ENCODE assay signal across 2 cellular contexts in the genomic region with DNA sequence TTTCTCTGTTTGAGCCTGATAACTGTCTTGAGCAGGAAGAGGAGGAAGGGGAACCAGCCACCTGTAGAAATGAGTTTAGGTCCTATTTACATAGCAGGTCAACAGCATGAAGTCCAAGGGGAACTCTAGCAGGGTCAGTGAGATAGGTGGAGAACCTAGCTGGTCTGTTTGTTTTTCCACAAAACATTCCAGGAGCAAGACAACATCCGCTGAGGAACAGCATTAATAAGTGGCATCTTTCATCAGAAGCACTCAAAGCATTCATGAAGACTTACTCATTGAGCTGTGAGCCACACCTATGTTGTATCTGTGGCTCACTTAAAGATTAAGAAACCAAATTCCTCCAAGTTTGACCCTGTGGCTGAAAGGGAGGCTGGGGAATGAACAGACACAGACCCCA.
TF ChIP-seq lines count a peak whose summit lies in the region.

No MANE protein-coding gene starts in this region.

TF ChIP-seq in A549, 52 proteins besides CTCF, POLR2A, EP300 and RAD21 (continued from another document):
- TF ChIP-seq ATOH8 (CRISPR knock-in tag; IDR thresholded peaks at IDR 0.05; ENCODE audit: low read depth): no peak
- TF ChIP-seq TP53 (CRISPR knock-in tag; IDR thresholded peaks at IDR 0.05): no peak
- no peak for TF ChIP-seq SREBF2 (IDR thresholded peaks at IDR 0.05)
- TF ChIP-seq CEBPB (IDR thresholded peaks at IDR 0.05): peak; percentile 27 to 69; a peak in 2 of 4 replicates
- peak; percentile 52; the same call in 1 of the 2 replicates for TF ChIP-seq FOSL2 (IDR thresholded peaks at IDR 0.05)
- TF ChIP-seq FOSL2 (CRISPR knock-in tag; IDR thresholded peaks at IDR 0.05): peak; percentile 80
- peak; percentile 85 for TF ChIP-seq GATA3 (IDR thresholded peaks at IDR 0.05; ENCODE audit: borderline replicate concordance)
TF ChIP-seq in A549: peak in this region for 5.

TF ChIP-seq in HCT116, 20 proteins besides CTCF, POLR2A, EP300 and RAD21 (continued from another document):
- TF ChIP-seq MAX (IDR thresholded peaks at IDR 0.05) (no peak), FOSL1 (IDR thresholded peaks at IDR 0.05; ENCODE audit: low read depth) (peak; percentile 85), ZBTB33 (IDR thresholded peaks at IDR 0.05; ENCODE audit: extremely low read depth, insufficient replicate concordance, low read length) (no peak), ZNF274 (IDR thresholded peaks at IDR 0.05; ENCODE audit: low read depth, low read length) (no peak), EGR1 (IDR thresholded peaks at IDR 0.05; ENCODE audit: low read depth) (no peak; the same call in 1 of the 2 replicates), CBX3 (IDR thresholded peaks at IDR 0.05; ENCODE audit: low read depth) (peak; percentile 88), YY1 (IDR thresholded peaks at IDR 0.05; ENCODE audit: extremely low read depth, insufficient replicate concordance, low read depth, low read length) (no peak), EZH2 (IDR thresholded peaks at IDR 0.05) (no peak), ZFX (IDR thresholded peaks at IDR 0.05) (no peak), EZH2phosphoT487 (IDR thresholded peaks at IDR 0.05; ENCODE audit: borderline replicate concordance) (no peak), JUND (IDR thresholded peaks at IDR 0.05) (peak; percentile 96), SP1 (IDR thresholded peaks at IDR 0.05; ENCODE audit: low read depth) (peak; percentile 97), SIN3A (IDR thresholded peaks at IDR 0.05; ENCODE audit: low read depth) (no peak), ELF1 (IDR thresholded peaks at IDR 0.05; ENCODE audit: borderline replicate concordance, low read depth) (no peak)
- TF ChIP-seq, protein P1, sequence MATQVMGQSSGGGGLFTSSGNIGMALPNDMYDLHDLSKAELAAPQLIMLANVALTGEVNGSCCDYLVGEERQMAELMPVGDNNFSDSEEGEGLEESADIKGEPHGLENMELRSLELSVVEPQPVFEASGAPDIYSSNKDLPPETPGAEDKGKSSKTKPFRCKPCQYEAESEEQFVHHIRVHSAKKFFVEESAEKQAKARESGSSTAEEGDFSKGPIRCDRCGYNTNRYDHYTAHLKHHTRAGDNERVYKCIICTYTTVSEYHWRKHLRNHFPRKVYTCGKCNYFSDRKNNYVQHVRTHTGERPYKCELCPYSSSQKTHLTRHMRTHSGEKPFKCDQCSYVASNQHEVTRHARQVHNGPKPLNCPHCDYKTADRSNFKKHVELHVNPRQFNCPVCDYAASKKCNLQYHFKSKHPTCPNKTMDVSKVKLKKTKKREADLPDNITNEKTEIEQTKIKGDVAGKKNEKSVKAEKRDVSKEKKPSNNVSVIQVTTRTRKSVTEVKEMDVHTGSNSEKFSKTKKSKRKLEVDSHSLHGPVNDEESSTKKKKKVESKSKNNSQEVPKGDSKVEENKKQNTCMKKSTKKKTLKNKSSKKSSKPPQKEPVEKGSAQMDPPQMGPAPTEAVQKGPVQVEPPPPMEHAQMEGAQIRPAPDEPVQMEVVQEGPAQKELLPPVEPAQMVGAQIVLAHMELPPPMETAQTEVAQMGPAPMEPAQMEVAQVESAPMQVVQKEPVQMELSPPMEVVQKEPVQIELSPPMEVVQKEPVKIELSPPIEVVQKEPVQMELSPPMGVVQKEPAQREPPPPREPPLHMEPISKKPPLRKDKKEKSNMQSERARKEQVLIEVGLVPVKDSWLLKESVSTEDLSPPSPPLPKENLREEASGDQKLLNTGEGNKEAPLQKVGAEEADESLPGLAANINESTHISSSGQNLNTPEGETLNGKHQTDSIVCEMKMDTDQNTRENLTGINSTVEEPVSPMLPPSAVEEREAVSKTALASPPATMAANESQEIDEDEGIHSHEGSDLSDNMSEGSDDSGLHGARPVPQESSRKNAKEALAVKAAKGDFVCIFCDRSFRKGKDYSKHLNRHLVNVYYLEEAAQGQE (IDR thresholded peaks at IDR 0.05; ENCODE audit: low read depth): no peak
